Comparison of ENCODE assay signal across 8 cellular contexts in the genomic region with DNA sequence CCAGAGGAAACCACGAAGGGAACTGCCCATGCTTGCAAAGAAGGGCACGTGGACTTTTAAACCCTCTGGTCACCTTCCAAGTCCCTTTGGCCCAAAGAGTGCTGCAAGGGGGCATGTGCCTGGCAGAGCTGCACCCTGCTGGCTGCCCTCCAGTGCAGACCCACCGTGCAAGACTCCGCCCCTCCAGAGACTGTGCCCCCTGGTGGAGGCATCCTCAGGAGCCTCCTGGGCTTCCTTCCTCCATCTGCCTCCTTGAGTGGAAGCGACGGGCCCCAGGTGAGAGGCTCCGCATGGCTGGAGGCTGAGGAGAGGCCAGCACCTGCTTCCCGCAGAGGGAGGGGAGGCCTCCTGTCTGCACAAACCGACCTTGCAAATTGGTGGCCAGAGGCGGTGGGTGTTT.
DNase-seq lines count a peak whose midpoint lies in the region; ATAC-seq and TF ChIP-seq lines count a peak whose summit lies in the region.

No MANE protein-coding gene starts in this region.

- H3K9me3 ChIP-seq in SU-DHL-6 (ENCODE audit: insufficient read depth, low read length) = no peaks in the 10 kb centered on the region

- H3K9ac ChIP-seq in SU-DHL-6 (ENCODE audit: low read length) = no peak overlapping the region

- H2AFZ ChIP-seq in SU-DHL-6 (ENCODE audit: low read depth, low read length, severe bottlenecking) = no peak overlapping the region

- no peak overlapping the region for H3K4me2 ChIP-seq in SU-DHL-6 (ENCODE audit: low read depth, low read length, poor library complexity, severe bottlenecking)

- H3K4me3 ChIP-seq in SU-DHL-6 (ENCODE audit: insufficient read depth, low read length, poor library complexity, severe bottlenecking) = no peak overlapping the region

- no peaks in the 10 kb centered on the region for H3K9me2 ChIP-seq in SU-DHL-6 (replicated peaks; ENCODE audit: insufficient read depth, low read length)

- no peaks in the 10 kb centered on the region for H4K20me1 ChIP-seq in SU-DHL-6 (ENCODE audit: low read depth, low read length)

- ATAC-seq in GM18867 (IDR thresholded peaks at IDR 0.05; ENCODE audit: unreplicated experiment) = no peak
- ATAC-seq in HG03432 (IDR thresholded peaks at IDR 0.05; ENCODE audit: unreplicated experiment) = no peak

- H3K79me2 ChIP-seq in SU-DHL-6 (ENCODE audit: insufficient read depth, low read length) = no peaks in the 10 kb centered on the region

- no peaks in the 10 kb centered on the region for H3K27me3 ChIP-seq in SU-DHL-6 (ENCODE audit: low read length)

- TF ChIP-seq CTCF in SU-DHL-6 (IDR thresholded peaks at IDR 0.05; ENCODE audit: insufficient read depth, low read length, poor library complexity, severe bottlenecking) = peak; percentile 31

- H3F3A ChIP-seq in SU-DHL-6 (ENCODE audit: insufficient read depth) = no peaks in the 10 kb centered on the region

- no peak overlapping the region for H3K27ac ChIP-seq in SU-DHL-6 (ENCODE audit: low read depth, low read length)

- DNase-seq in ELF-1 (ENCODE audit: low read depth, low spot score) = peak; percentile 73
- peak; percentile 6 for DNase-seq in cerebellar cortex (ENCODE audit: low spot score)
- DNase-seq in stimulated activated CD4-positive, alpha-beta T cell treated with anti-CD3 and anti-CD28 coated beads, Interleukin-12 subunit alpha, Interleukin-12 subunit beta, amount 100 ng/mL, for 48 hours (ENCODE audit: low read depth in 2 of 3, low spot score in 1 of 3) = peak; percentile 14 to 31 (median 18)
- no peak for DNase-seq in amniotic stem cell (lab: John Stamatoyannopoulos, UW)
- DNase-seq in NCI-H146 treated with DMSO at 0.1 percent for 48 hours (lab: John Stamatoyannopoulos, UW; ENCODE audit: unreplicated experiment) = no peak

- no peaks in the 10 kb centered on the region for H3K36me3 ChIP-seq in SU-DHL-6 (ENCODE audit: low read length)

Comparison
In these comparisons a context has a peak if more than half of its experiments do, and no peak if none do; other contexts are left out.
1. DNase-seq: peak in ELF-1 (single experiment), cerebellar cortex (single experiment) and stimulated activated CD4-positive, alpha-beta T cell treated with anti-CD3 and anti-CD28 coated beads, Interleukin-12 subunit alpha, Interleukin-12 subunit beta, amount 100 ng/mL, for 48 hours (3 of 3); none in amniotic stem cell (single experiment) and NCI-H146 treated with DMSO at 0.1 percent for 48 hours (single experiment).